ENCODE assay signal across 8 cellular contexts in genomic region chr1:20964540-20965484, GRCh38.
A peak's percentile ranks its signal among the peaks of the same experiment; 100 is the strongest.
DNase-seq lines count a peak whose midpoint lies in the region; ATAC-seq, FAIRE-seq and TF ChIP-seq lines count a peak whose summit lies in the region.

No MANE protein-coding gene starts in this region.

- peak in 1 of 2 experiments; percentile 35; a peak in 1 of 4 replicates for TF ChIP-seq EP300 in GM12878 (IDR thresholded peaks at IDR 0.05; ENCODE audit: borderline replicate concordance in 1 of 2, control insufficient read depth in 1 of 2, low read depth in 2 of 2, low read length in 2 of 2)

- no peak overlapping the region for H3K4me3 ChIP-seq in HUES6 (ENCODE audit: low read depth, low read length)
- H3K4me3 ChIP-seq in GM12878, result no peak overlapping the region

- intact Hi-C loops in GM12878 (cut with micrococcal nuclease; ENCODE audit: unreplicated experiment), result no loop called here

- peaks cover 12% of the 10 kb centered on the region for H3K4me1 Mint-ChIP-seq in HFFc6 (ENCODE audit: low read depth)

- POLR2A ChIA-PET in GM12878 (lab: Charles Lee), result no interaction called here

- 0 out of 2 replicates have a peak overlapping the region, but pooled peaks have one; percentile 4 for H3K27ac ChIP-seq in HUES6 (ENCODE audit: low read depth, low read length)
- H3K27ac ChIP-seq in GM12878 (ENCODE audit: control insufficient read depth, insufficient read depth), result peak overlapping the region; percentile 35
- no peak overlapping the region for H3K27ac ChIP-seq in foreskin keratinocyte

- H4K20me1 ChIP-seq in GM12878 (ENCODE audit: control insufficient read depth, insufficient read depth), result no peaks in the 10 kb centered on the region

- no peaks in the 10 kb centered on the region for H3K27me3 Mint-ChIP-seq in HFFc6 (ENCODE audit: insufficient read depth)

- H3K9me3 ChIP-seq in HUES6 (ENCODE audit: control insufficient read depth, insufficient read depth, low read depth, low read length), result no peaks in the 10 kb centered on the region
- no peaks in the 10 kb centered on the region for H3K9me3 ChIP-seq in GM12878 (replicated peaks; ENCODE audit: control insufficient read depth, insufficient read depth, low read length)

- no peak overlapping the region for H3K27ac Mint-ChIP-seq in HFFc6

- H2AFZ ChIP-seq in GM12878 (ENCODE audit: control insufficient read depth, low read depth, low read length), result peak overlapping the region; percentile 46

- peaks cover 13% of the 10 kb centered on the region for H3K36me3 Mint-ChIP-seq in HFFc6 (ENCODE audit: low read depth)

- WGBS in GM12878 (ENCODE audit: insufficient coverage, insufficient replicate concordance, low lambda C conversion rate, missing lambda C conversion rate), result 43% methylated on average over 7 of the region's 7 CpGs

- peak; percentile 64 for ATAC-seq in GM21367 (IDR thresholded peaks at IDR 0.05; ENCODE audit: unreplicated experiment)
- ATAC-seq in GM12878, result peak; percentile 95
- ATAC-seq in foreskin keratinocyte, result no peak

- peak overlapping the region; percentile 66 for H3K4me2 ChIP-seq in GM12878 (ENCODE audit: control insufficient read depth, insufficient read depth)

- peak; percentile 83 for FAIRE-seq in GM12878 (lab: Jason Lieb, UNC)

- TF ChIP-seq CTCF in GM12878 (IDR thresholded peaks at IDR 0.05 in 2 of 3, conservative IDR thresholded peaks at IDR 0.05 in 1 of 3; ENCODE audit: control insufficient read depth in 2 of 3, extremely low read depth in 1 of 3, insufficient read depth in 1 of 3, low read depth in 3 of 3, low read length in 3 of 3) (peak in 2 of 3 experiments; percentile 21 to 31; a peak in 3 of 6 replicates), HFFc6 (IDR thresholded peaks at IDR 0.05) (no peak), foreskin keratinocyte (conservative IDR thresholded peaks at IDR 0.05) (no peak)

- H3K9ac ChIP-seq in HUES6 (ENCODE audit: low read length), result no peak overlapping the region
- no peak overlapping the region; the same call in 1 of the 2 replicates for H3K9ac ChIP-seq in GM12878 (ENCODE audit: control insufficient read depth, insufficient read depth, low read length)

- RAD21 ChIA-PET in GM12878 (lab: Charles Lee; ENCODE audit: unreplicated experiment), result interaction anchor here (0.6 to 1.5 kb wide), 7 partner anchors 27 to 268 kb away, joined by 3 to 4 read pairs (median 3); no protein-coding TSS in a partner anchor

- peak; percentile 34 for DNase-seq in DMS79 (lab: John Stamatoyannopoulos, UW)
- peak; percentile 63 for DNase-seq in GM12878 (ENCODE audit: low read depth, low spot score)
- DNase-seq in HFFc6, result no peak
- DNase-seq in amygdala (lab: John Stamatoyannopoulos, UW), result no peak
- no peak for DNase-seq in foreskin keratinocyte
- no peak for DNase-seq in T-helper 2 cell

- TF ChIP-seq RAD21 in GM12878 (IDR thresholded peaks at IDR 0.05; ENCODE audit: insufficient read depth, low read depth, low read length), result peak; percentile 16; the same call in 1 of the 2 replicates

- no peaks in the 10 kb centered on the region for H3K9me3 Mint-ChIP-seq in HFFc6

- no peak for TF ChIP-seq POLR2A in GM12878 (IDR thresholded peaks at IDR 0.05; ENCODE audit: low read depth, low read length)

- H3K4me3 Mint-ChIP-seq in HFFc6, result no peak overlapping the region

- H3K4me1 ChIP-seq in HUES6 (ENCODE audit: control insufficient read depth, insufficient read depth, low read length) (peaks cover 11% of the 10 kb centered on the region; the same call in 1 of the 2 replicates), GM12878 (ENCODE audit: control insufficient read depth, insufficient read depth, low read length) (peaks cover 15% of the 10 kb centered on the region; the same call in 1 of the 2 replicates), foreskin keratinocyte (no peaks in the 10 kb centered on the region)

- BruUV-seq in GM12878 (replicated peaks; lab: Mats Ljungman, UMichigan), result no TSS peak

- no peaks in the 10 kb centered on the region for H3K79me2 ChIP-seq in GM12878 (ENCODE audit: control insufficient read depth, insufficient read depth, low read length)

- CTCF ChIA-PET in GM12878 (lab: Yijun Ruan, JAX), result interaction anchor here (1.0 to 2.0 kb wide), 3 partner anchors 8 to 33 kb away, joined by 4 to 5 read pairs (median 5); no protein-coding TSS in a partner anchor

- SMC1A ChIA-PET in GM12878 (lab: Charles Lee; ENCODE audit: uncharacterized antibody, unreplicated experiment), result interaction anchor here (0.6 to 1.4 kb wide), 9 partner anchors 11 to 230 kb away, joined by 3 to 4 read pairs (median 3); no protein-coding TSS in a partner anchor

- peaks cover 13% of the 10 kb centered on the region for H3K36me3 ChIP-seq in HUES6 (ENCODE audit: control insufficient read depth, insufficient read depth, low read length)
- peaks cover 0 to 4% of the 10 kb centered on the region in 2 experiments; a peak in 1 of 4 replicates for H3K36me3 ChIP-seq in GM12878 (ENCODE audit: control insufficient read depth in 2 of 2, insufficient read depth in 2 of 2, low read length in 1 of 2)

- no peaks in the 10 kb centered on the region for H3K27me3 ChIP-seq in HUES6 (ENCODE audit: control insufficient read depth, insufficient read depth, low read length)
- H3K27me3 ChIP-seq in GM12878 (replicated peaks in 1 of 2; ENCODE audit: control insufficient read depth in 2 of 2, insufficient read depth in 2 of 2, low read length in 1 of 2), result no peaks in the 10 kb centered on the region
- no peaks in the 10 kb centered on the region for H3K27me3 ChIP-seq in foreskin keratinocyte

- in situ Hi-C loops in GM12878 (cut with MboI), result no loop called here

TF ChIP-seq in GM12878, 131 proteins besides CTCF, POLR2A, EP300 and RAD21 (continues in another document):
- TF ChIP-seq YBX1 (IDR thresholded peaks at IDR 0.05) (no peak), CHD4 (IDR thresholded peaks at IDR 0.05) (no peak), ESRRA (IDR thresholded peaks at IDR 0.05; ENCODE audit: low read length) (no peak), CBX5 (IDR thresholded peaks at IDR 0.05; ENCODE audit: low read depth) (no peak), ZBED1 (IDR thresholded peaks at IDR 0.05; ENCODE audit: borderline replicate concordance) (no peak), MXI1 (IDR thresholded peaks at IDR 0.05; ENCODE audit: low read depth, low read length) (no peak), RBBP5 (conservative IDR thresholded peaks at IDR 0.05) (no peak), HCFC1 (IDR thresholded peaks at IDR 0.05; ENCODE audit: low read length) (no peak), CHD2 (IDR thresholded peaks at IDR 0.05; ENCODE audit: borderline replicate concordance, low read depth, low read length) (no peak), SIN3A (IDR thresholded peaks at IDR 0.05; ENCODE audit: low read depth, low read length) (no peak), TAF1 (IDR thresholded peaks at IDR 0.05; ENCODE audit: borderline replicate concordance, low read depth, low read length) (no peak), SRF (IDR thresholded peaks at IDR 0.05; ENCODE audit: low read depth in 2 of 2, low read length in 2 of 2) (no peak), SMARCA5 (IDR thresholded peaks at IDR 0.05) (no peak)
- TF ChIP-seq, protein P1, sequence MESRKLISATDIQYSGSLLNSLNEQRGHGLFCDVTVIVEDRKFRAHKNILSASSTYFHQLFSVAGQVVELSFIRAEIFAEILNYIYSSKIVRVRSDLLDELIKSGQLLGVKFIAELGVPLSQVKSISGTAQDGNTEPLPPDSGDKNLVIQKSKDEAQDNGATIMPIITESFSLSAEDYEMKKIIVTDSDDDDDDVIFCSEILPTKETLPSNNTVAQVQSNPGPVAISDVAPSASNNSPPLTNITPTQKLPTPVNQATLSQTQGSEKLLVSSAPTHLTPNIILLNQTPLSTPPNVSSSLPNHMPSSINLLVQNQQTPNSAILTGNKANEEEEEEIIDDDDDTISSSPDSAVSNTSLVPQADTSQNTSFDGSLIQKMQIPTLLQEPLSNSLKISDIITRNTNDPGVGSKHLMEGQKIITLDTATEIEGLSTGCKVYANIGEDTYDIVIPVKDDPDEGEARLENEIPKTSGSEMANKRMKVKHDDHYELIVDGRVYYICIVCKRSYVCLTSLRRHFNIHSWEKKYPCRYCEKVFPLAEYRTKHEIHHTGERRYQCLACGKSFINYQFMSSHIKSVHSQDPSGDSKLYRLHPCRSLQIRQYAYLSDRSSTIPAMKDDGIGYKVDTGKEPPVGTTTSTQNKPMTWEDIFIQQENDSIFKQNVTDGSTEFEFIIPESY (IDR thresholded peaks at IDR 0.05), result no peak
- TF ChIP-seq, protein P2, sequence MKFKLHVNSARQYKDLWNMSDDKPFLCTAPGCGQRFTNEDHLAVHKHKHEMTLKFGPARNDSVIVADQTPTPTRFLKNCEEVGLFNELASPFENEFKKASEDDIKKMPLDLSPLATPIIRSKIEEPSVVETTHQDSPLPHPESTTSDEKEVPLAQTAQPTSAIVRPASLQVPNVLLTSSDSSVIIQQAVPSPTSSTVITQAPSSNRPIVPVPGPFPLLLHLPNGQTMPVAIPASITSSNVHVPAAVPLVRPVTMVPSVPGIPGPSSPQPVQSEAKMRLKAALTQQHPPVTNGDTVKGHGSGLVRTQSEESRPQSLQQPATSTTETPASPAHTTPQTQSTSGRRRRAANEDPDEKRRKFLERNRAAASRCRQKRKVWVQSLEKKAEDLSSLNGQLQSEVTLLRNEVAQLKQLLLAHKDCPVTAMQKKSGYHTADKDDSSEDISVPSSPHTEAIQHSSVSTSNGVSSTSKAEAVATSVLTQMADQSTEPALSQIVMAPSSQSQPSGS (IDR thresholded peaks at IDR 0.05; ENCODE audit: low read length), result 0 out of 2 replicates have a peak, but pooled peaks have one; percentile 44
- TF ChIP-seq, protein P3, sequence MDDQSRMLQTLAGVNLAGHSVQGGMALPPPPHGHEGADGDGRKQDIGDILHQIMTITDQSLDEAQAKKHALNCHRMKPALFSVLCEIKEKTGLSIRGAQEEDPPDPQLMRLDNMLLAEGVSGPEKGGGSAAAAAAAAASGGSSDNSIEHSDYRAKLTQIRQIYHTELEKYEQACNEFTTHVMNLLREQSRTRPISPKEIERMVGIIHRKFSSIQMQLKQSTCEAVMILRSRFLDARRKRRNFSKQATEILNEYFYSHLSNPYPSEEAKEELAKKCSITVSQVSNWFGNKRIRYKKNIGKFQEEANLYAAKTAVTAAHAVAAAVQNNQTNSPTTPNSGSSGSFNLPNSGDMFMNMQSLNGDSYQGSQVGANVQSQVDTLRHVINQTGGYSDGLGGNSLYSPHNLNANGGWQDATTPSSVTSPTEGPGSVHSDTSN (IDR thresholded peaks at IDR 0.05; ENCODE audit: insufficient replicate concordance, low read depth, low read length), result no peak
- TF ChIP-seq, protein P4, sequence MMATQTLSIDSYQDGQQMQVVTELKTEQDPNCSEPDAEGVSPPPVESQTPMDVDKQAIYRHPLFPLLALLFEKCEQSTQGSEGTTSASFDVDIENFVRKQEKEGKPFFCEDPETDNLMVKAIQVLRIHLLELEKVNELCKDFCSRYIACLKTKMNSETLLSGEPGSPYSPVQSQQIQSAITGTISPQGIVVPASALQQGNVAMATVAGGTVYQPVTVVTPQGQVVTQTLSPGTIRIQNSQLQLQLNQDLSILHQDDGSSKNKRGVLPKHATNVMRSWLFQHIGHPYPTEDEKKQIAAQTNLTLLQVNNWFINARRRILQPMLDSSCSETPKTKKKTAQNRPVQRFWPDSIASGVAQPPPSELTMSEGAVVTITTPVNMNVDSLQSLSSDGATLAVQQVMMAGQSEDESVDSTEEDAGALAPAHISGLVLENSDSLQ (IDR thresholded peaks at IDR 0.05), result 0 out of 2 replicates have a peak, but pooled peaks have one; percentile 7

Comparison
In these comparisons a context has a peak if more than half of its experiments do, and no peak if none do; other contexts are left out.
1. DNase-seq: peak in DMS79 (single experiment) and GM12878 (single experiment); none in HFFc6 (single experiment), amygdala (0 of 56), foreskin keratinocyte (0 of 2) and T-helper 2 cell (0 of 5).
2. CTCF ChIP-seq: peak in GM12878 (2 of 3); none in HFFc6 (single experiment) and foreskin keratinocyte (single experiment).